In the genomic region with DNA sequence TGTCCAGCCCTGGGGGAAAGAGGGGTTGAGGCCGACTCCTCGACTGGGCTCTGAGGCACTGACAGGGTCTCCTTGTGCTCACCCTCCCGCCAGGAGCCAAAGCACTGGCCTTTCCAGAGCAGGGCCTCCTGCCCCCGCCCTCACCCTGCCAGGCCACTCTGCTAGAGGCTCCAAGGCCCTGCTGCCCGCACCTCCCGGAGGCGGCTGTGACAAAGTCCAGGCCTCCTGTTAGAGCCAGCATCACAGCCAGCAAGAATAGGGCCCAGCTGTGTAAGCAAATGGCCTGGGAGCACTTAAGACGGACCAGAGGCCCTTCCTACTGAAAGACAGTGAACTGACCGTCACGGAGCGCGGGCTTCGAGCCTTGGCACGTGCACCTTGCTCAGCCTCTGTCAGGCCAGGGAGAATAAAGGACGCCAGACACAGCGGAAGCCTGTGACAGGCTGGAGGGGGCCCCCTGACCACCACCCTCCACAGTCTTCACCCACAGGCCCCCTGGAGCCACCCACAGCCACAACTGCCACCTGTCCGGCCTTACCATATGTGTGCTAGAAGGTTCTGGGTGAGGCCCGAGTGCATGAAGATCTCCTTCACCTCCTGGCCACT, we compare ENCODE assay signal across 1 cellular context.
TF ChIP-seq lines count a peak whose summit lies in the region.

No MANE protein-coding gene starts in this region.

TF ChIP-seq in endothelial cell of umbilical vein, 7 proteins besides CTCF, POLR2A, EP300 and RAD21 (continued from another document):
- TF ChIP-seq EZH2 (IDR thresholded peaks at IDR 0.05; ENCODE audit: borderline replicate concordance, low read depth, low read length, severe bottlenecking) (no peak), GATA2 (IDR thresholded peaks at IDR 0.05; ENCODE audit: insufficient read depth, insufficient read length, low read depth, low read length) (no peak), MYC (IDR thresholded peaks at IDR 0.05; ENCODE audit: low read depth, low read length) (no peak), FOS (IDR thresholded peaks at IDR 0.05; ENCODE audit: borderline replicate concordance, insufficient read depth, low read length) (no peak)
